13 cellular contexts compared by ENCODE assay signal in the genomic region with DNA sequence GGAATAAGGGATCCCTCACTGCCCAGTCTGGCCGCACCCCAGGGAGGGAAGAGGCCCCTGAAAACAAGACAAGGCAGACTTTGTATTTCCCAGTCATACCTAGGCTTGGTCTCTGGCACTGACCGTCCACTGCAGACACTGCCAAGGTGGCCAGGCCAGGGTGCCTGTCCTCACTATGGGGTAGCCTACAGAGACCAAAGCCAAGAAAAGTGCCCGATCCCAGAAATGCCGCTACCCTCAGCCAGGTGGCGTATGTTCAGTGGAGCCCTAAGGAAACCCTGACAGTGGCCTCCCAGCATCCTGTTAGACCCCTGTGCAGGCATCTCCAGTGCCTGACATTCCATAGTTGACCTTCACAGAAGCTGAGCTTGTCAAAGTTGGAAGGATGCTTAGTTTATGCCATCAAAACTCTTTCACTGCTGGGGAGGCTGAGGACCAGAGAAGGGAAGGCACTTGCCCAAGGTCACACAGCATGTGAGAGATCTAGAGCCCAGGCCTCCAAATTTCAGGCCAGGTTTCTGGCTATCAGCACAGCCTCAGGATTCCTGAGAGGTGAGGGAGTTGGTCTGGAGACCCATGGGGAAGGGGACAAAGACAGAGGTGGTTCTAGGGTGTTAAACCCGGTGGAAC. TPM values are rescaled to one million over a fixed set of nuclear protein-coding genes. Genes with fewer than 3 reads are reported as not detected.
DNase-seq lines count a peak whose midpoint lies in the region; ATAC-seq and TF ChIP-seq lines count a peak whose summit lies in the region.
"Had no signal": no experiment of that assay in that cellular context is flagged by ENCODE, and none has a peak within 500 bp of the region (broad histone marks: within the 10 kb centered on the region; RNA-seq: fewer than 3 reads in every experiment).

No MANE protein-coding gene starts in this region.

- no peak overlapping the region for H3K4me3 Mint-ChIP-seq in CD8-positive, alpha-beta memory T cell
- H3K4me3 Mint-ChIP-seq: T-cell had no signal

- H3K9me3 Mint-ChIP-seq in CD8-positive, alpha-beta memory T cell: peaks cover 0 to 3% (median 0%) of the 10 kb centered on the region in 5 donors
- H3K9me3 Mint-ChIP-seq: T-cell had no signal

- no peak overlapping the region for H3K4me3 ChIP-seq in CD8-positive, alpha-beta memory T cell (ENCODE audit: low read length)
- H3K4me3 ChIP-seq in HFF-Myc (replicated peaks; ENCODE audit: low read depth, low read length) (no peak overlapping the region), liver (ENCODE audit: low read depth in 1 of 3, low read length in 3 of 3) (no peak overlapping the region), foreskin fibroblast (ENCODE audit: low read depth in 1 of 2, low read length in 2 of 2) (no peak overlapping the region)
- H3K4me3 ChIP-seq: gastrocnemius medialis had no signal

- H3K36me3 Mint-ChIP-seq in CD8-positive, alpha-beta memory T cell: peaks cover 0 to 1% (median 0%) of the 10 kb centered on the region in 3 donors
- H3K36me3 Mint-ChIP-seq: T-cell had no signal

- CTCF ChIA-PET in CD8-positive, alpha-beta memory T cell (lab: Charles Lee): no interaction called here

- POLR2A ChIA-PET in CD8-positive, alpha-beta memory T cell (lab: Charles Lee): no interaction called here

- H3K9me3 ChIP-seq in CD8-positive, alpha-beta memory T cell (ENCODE audit: low read length): no peaks in the 10 kb centered on the region
- H3K9me3 ChIP-seq in liver (ENCODE audit: control insufficient read depth in 4 of 4, low read length in 3 of 4): no peaks in the 10 kb centered on the region
- H3K9me3 ChIP-seq: gastrocnemius medialis had no signal

- peaks cover 6% of the 10 kb centered on the region for H3K4me1 ChIP-seq in CD8-positive, alpha-beta memory T cell (ENCODE audit: insufficient read depth, low read length)
- H3K4me1 ChIP-seq in liver (ENCODE audit: control insufficient read depth in 4 of 4, insufficient read depth in 4 of 4, low read length in 3 of 4): peaks cover 6 to 16% (median 10%) of the 10 kb centered on the region in 4 donors

- H3K27ac Mint-ChIP-seq in CD8-positive, alpha-beta memory T cell: no peak overlapping the region
- H3K27ac Mint-ChIP-seq: T-cell had no signal

- H3K36me3 ChIP-seq in CD8-positive, alpha-beta memory T cell (ENCODE audit: insufficient read depth, low read length): no peaks in the 10 kb centered on the region
- H3K36me3 ChIP-seq in liver (ENCODE audit: control insufficient read depth in 4 of 4, insufficient read depth in 3 of 4, low read depth in 1 of 4, low read length in 3 of 4): no peaks in the 10 kb centered on the region
- H3K36me3 ChIP-seq: gastrocnemius medialis had no signal

- H3K27me3 Mint-ChIP-seq in CD8-positive, alpha-beta memory T cell: peaks cover 48 to 71% of the 10 kb centered on the region in 2 donors

- no peak for DNase-seq in CD8-positive, alpha-beta memory T cell
- no peak for DNase-seq in HFF-Myc (ENCODE audit: extremely low read depth, low read depth)
- DNase-seq in foreskin fibroblast: no peak
- no peak for DNase-seq in hippocampal formation (lab: John Stamatoyannopoulos, UW)
- DNase-seq: gastrocnemius medialis; midbrain; stimulated activated naive CD4-positive, alpha-beta T cell treated with Interleukin-2 at 50 U/mL for 16 hours; T-cell had no signal

- H3K27me3 ChIP-seq in CD8-positive, alpha-beta memory T cell (ENCODE audit: insufficient read depth, low read length, poor library complexity, severe bottlenecking): peaks cover 43% of the 10 kb centered on the region
- peaks cover 0 to 8% (median 3%) of the 10 kb centered on the region in 4 donors for H3K27me3 ChIP-seq in liver (ENCODE audit: control insufficient read depth in 4 of 4, insufficient read depth in 4 of 4, low read length in 3 of 4)

- H3K4me1 Mint-ChIP-seq in CD8-positive, alpha-beta memory T cell: peaks cover 5 to 9% (median 6%) of the 10 kb centered on the region in 3 donors

- H3K27ac ChIP-seq in CD8-positive, alpha-beta memory T cell (ENCODE audit: low read depth, low read length): peak overlapping the region; percentile 48
- H3K27ac ChIP-seq in VCaP (peak overlapping the region; percentile 57), liver (ENCODE audit: low read depth in 1 of 2, low read length in 2 of 2) (no peak overlapping the region)
- H3K27ac ChIP-seq: gastrocnemius medialis had no signal

- TF ChIP-seq CTCF in HFF-Myc (IDR thresholded peaks at IDR 0.05; ENCODE audit: low read depth, low read length, missing control alignments): peak; percentile 41
- peak; percentile 73 for TF ChIP-seq CTCF in VCaP (conservative IDR thresholded peaks at IDR 0.05)
- TF ChIP-seq CTCF in liver (IDR thresholded peaks at IDR 0.05; ENCODE audit: low read depth, low read length, missing input control): peak; percentile 18
- TF ChIP-seq CTCF in foreskin fibroblast (IDR thresholded peaks at IDR 0.05; ENCODE audit: low read depth, low read length): no peak

- peak in 1 of 2 donors; percentile 8 for TF ChIP-seq RAD21 in liver (IDR thresholded peaks at IDR 0.05)

- ATAC-seq in HG03521 (IDR thresholded peaks at IDR 0.05; ENCODE audit: unreplicated experiment) (no peak), GM21360 (IDR thresholded peaks at IDR 0.05; ENCODE audit: unreplicated experiment) (no peak)
- ATAC-seq: gastrocnemius medialis, T-cell had no signal

- WGBS in liver: 32% methylated on average over 6 of the region's 6 CpGs

- no peak overlapping the region for H3K9ac ChIP-seq in liver (ENCODE audit: low read depth in 1 of 2, low read length in 2 of 2)

TF ChIP-seq in liver, 16 proteins besides CTCF, POLR2A, EP300 and RAD21:
- no peak for TF ChIP-seq FOXA1 (IDR thresholded peaks at IDR 0.05)
- TF ChIP-seq JUND (IDR thresholded peaks at IDR 0.05): no peak
- TF ChIP-seq, protein P1, sequence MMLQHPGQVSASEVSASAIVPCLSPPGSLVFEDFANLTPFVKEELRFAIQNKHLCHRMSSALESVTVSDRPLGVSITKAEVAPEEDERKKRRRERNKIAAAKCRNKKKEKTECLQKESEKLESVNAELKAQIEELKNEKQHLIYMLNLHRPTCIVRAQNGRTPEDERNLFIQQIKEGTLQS (IDR thresholded peaks at IDR 0.05): no peak
- TF ChIP-seq, protein P2, sequence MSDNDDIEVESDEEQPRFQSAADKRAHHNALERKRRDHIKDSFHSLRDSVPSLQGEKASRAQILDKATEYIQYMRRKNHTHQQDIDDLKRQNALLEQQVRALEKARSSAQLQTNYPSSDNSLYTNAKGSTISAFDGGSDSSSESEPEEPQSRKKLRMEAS (IDR thresholded peaks at IDR 0.05): no peak
- TF ChIP-seq TAF1 (conservative IDR thresholded peaks at IDR 0.05): no peak
- TF ChIP-seq SP1 (IDR thresholded peaks at IDR 0.05): no peak
- TF ChIP-seq RXRA (IDR thresholded peaks at IDR 0.05): no peak

RNA-seq across cellular contexts. Expression of gene SCRT2, which starts 2.5 kb away (rescaled TPM):
- not detected for total RNA-seq in CD8-positive, alpha-beta memory T cell
- polyA plus RNA-seq in CD8-positive, alpha-beta memory T cell: not detected
- not detected for total RNA-seq in liver
- not detected for polyA plus RNA-seq in liver
- total RNA-seq: astrocyte, gastrocnemius medialis, T-cell had no signal

RNA-seq across cellular contexts. Expression of gene SRXN1, which starts 20.1 kb away (rescaled TPM):
- 10 to 100 TPM; 25.9 to 26.3 TPM for total RNA-seq in CD8-positive, alpha-beta memory T cell
- polyA plus RNA-seq in CD8-positive, alpha-beta memory T cell: 20.3 TPM
- total RNA-seq in liver: 10 to 100 TPM; 22.8 to 26.8 TPM
- 10 to 100 TPM; 14.3 to 60.2 TPM for polyA plus RNA-seq in liver

Comparison
In these comparisons a context has a peak if more than half of its experiments do, and no peak if none do; other contexts are left out.
1. H3K27ac ChIP-seq: peak in CD8-positive, alpha-beta memory T cell (single experiment) and VCaP (single experiment); none in liver (0 of 2).